ENCODE assay signal across 8 cellular contexts in genomic region chr12:47949441-47950341, GRCh38. TPM values are rescaled to one million over a fixed set of nuclear protein-coding genes. Genes with fewer than 3 reads are reported as not detected.
DNase-seq lines count a peak whose midpoint lies in the region; ATAC-seq and TF ChIP-seq lines count a peak whose summit lies in the region.

No MANE protein-coding gene starts in this region.

- TF ChIP-seq CTCF in endodermal cell (conservative IDR thresholded peaks at IDR 0.05), result peak; percentile 96

- 62 to 74% methylated on average over 25 to 32 of the region's 32 CpGs for WGBS in endodermal cell (ENCODE audit: insufficient coverage in 1 of 2, insufficient read length in 1 of 2), 2 experiments

- DNase-seq in DMS 273 treated with DMSO at 0.1 percent for 48 hours (lab: John Stamatoyannopoulos, UW) (peak; percentile 14), NCI-H526 treated with DMSO at 0.1 percent for 48 hours (lab: John Stamatoyannopoulos, UW) (peak; percentile 48), endodermal cell (peak; percentile 96), medulla oblongata (ENCODE audit: extremely low spot score) (peak; percentile 65)
- DNase-seq in activated CD4-positive, alpha-beta T cell treated with anti-CD3 and anti-CD28 coated beads, Interleukin-2, amount 10 ng/mL, durations not matched to agents 7 days and 5 days, result peak; percentile 54
- peak; percentile 27 to 34 for DNase-seq in stimulated activated naive CD8-positive, alpha-beta T cell treated with anti-CD3 and anti-CD28 coated beads, Interleukin-15, amount 100 ng/mL, for 72 hours

- no peak overlapping the region for H3K4me3 ChIP-seq in endodermal cell (ENCODE audit: low read length)

- no peaks in the 10 kb centered on the region for H3K9me3 Mint-ChIP-seq in activated CD4-positive, alpha-beta T cell treated with anti-CD3 and anti-CD28 coated beads, Interleukin-2, amount 10 ng/mL, durations not matched to agents 7 days and 5 days
- H3K9me3 Mint-ChIP-seq in endodermal cell, result no peaks in the 10 kb centered on the region
- no peaks in the 10 kb centered on the region for H3K9me3 Mint-ChIP-seq in stimulated activated naive CD8-positive, alpha-beta T cell treated with anti-CD3 and anti-CD28 coated beads, Interleukin-15, amount 100 ng/mL, for 72 hours

- H3K4me1 Mint-ChIP-seq in activated CD4-positive, alpha-beta T cell treated with anti-CD3 and anti-CD28 coated beads, Interleukin-2, amount 10 ng/mL, durations not matched to agents 7 days and 5 days, result peaks cover 9% of the 10 kb centered on the region
- no peaks in the 10 kb centered on the region for H3K4me1 Mint-ChIP-seq in endodermal cell
- peaks cover 19% of the 10 kb centered on the region for H3K4me1 Mint-ChIP-seq in stimulated activated naive CD8-positive, alpha-beta T cell treated with anti-CD3 and anti-CD28 coated beads, Interleukin-15, amount 100 ng/mL, for 72 hours

- H3K36me3 ChIP-seq in endodermal cell (ENCODE audit: control insufficient read depth, insufficient read depth, low read length), result no peaks in the 10 kb centered on the region

- H3K9me3 ChIP-seq in endodermal cell (ENCODE audit: control insufficient read depth, low read length), result no peaks in the 10 kb centered on the region

- POLR2A ChIA-PET in activated CD4-positive, alpha-beta T cell treated with anti-CD3 and anti-CD28 coated beads, Interleukin-2, amount 10 ng/mL, durations not matched to agents 7 days and 5 days (lab: Charles Lee), result no interaction called here

- H3K27ac ChIP-seq in endodermal cell (ENCODE audit: low read depth, low read length), result no peak overlapping the region

- H3K36me3 Mint-ChIP-seq in activated CD4-positive, alpha-beta T cell treated with anti-CD3 and anti-CD28 coated beads, Interleukin-2, amount 10 ng/mL, durations not matched to agents 7 days and 5 days (ENCODE audit: low read depth), result no peaks in the 10 kb centered on the region
- no peaks in the 10 kb centered on the region for H3K36me3 Mint-ChIP-seq in endodermal cell (ENCODE audit: low read depth)

- H3K4me1 ChIP-seq in endodermal cell (ENCODE audit: control insufficient read depth, insufficient read depth, low read length), result no peaks in the 10 kb centered on the region

- H3K27me3 ChIP-seq in endodermal cell (ENCODE audit: control insufficient read depth, insufficient read depth, low read length, poor library complexity, severe bottlenecking), result peaks cover 27% of the 10 kb centered on the region

- ATAC-seq in HG02852 (IDR thresholded peaks at IDR 0.05; ENCODE audit: unreplicated experiment) (peak; percentile 55), GM21423 (IDR thresholded peaks at IDR 0.05; ENCODE audit: unreplicated experiment) (no peak)
- peak; percentile 74 for ATAC-seq in stimulated activated naive CD8-positive, alpha-beta T cell treated with anti-CD3 and anti-CD28 coated beads, Interleukin-15, amount 100 ng/mL, for 72 hours

- CTCF ChIA-PET in activated CD4-positive, alpha-beta T cell treated with anti-CD3 and anti-CD28 coated beads, Interleukin-2, amount 10 ng/mL, durations not matched to agents 7 days and 5 days (lab: Charles Lee), result interaction anchor here (0.8 to 2.0 kb wide), 18 partner anchors 9 to 239 kb away, joined by 3 to 10 read pairs (median 3); partner anchors contain the start of genes ENDOU, RAPGEF3, TMEM106C and VDR

- H3K27ac Mint-ChIP-seq in activated CD4-positive, alpha-beta T cell treated with anti-CD3 and anti-CD28 coated beads, Interleukin-2, amount 10 ng/mL, durations not matched to agents 7 days and 5 days, result no peak overlapping the region
- no peak overlapping the region for H3K27ac Mint-ChIP-seq in endodermal cell
- H3K27ac Mint-ChIP-seq in stimulated activated naive CD8-positive, alpha-beta T cell treated with anti-CD3 and anti-CD28 coated beads, Interleukin-15, amount 100 ng/mL, for 72 hours, result peak overlapping the region in 1 of 2 donors; percentile 86

- H3K4me3 Mint-ChIP-seq in activated CD4-positive, alpha-beta T cell treated with anti-CD3 and anti-CD28 coated beads, Interleukin-2, amount 10 ng/mL, durations not matched to agents 7 days and 5 days, result no peak overlapping the region
- H3K4me3 Mint-ChIP-seq in endodermal cell, result no peak overlapping the region
- no peak overlapping the region for H3K4me3 Mint-ChIP-seq in stimulated activated naive CD8-positive, alpha-beta T cell treated with anti-CD3 and anti-CD28 coated beads, Interleukin-15, amount 100 ng/mL, for 72 hours

- H3K27me3 Mint-ChIP-seq in activated CD4-positive, alpha-beta T cell treated with anti-CD3 and anti-CD28 coated beads, Interleukin-2, amount 10 ng/mL, durations not matched to agents 7 days and 5 days, result peaks cover 8% of the 10 kb centered on the region
- peaks cover 49% of the 10 kb centered on the region for H3K27me3 Mint-ChIP-seq in endodermal cell (ENCODE audit: insufficient read depth)
- H3K27me3 Mint-ChIP-seq in stimulated activated naive CD8-positive, alpha-beta T cell treated with anti-CD3 and anti-CD28 coated beads, Interleukin-15, amount 100 ng/mL, for 72 hours, result peaks cover 36% of the 10 kb centered on the region

- no peak overlapping the region for H3K9ac ChIP-seq in endodermal cell (ENCODE audit: extremely low read depth, low read length, poor library complexity, severe bottlenecking)

RNA-seq across cellular contexts. Expression of gene TMEM106C, which starts 13.7 kb away (rescaled TPM):
- 100 to 1,000 TPM; 145 to 181 TPM for total RNA-seq in activated CD4-positive, alpha-beta T cell treated with anti-CD3 and anti-CD28 coated beads, Interleukin-2, amount 10 ng/mL, durations not matched to agents 7 days and 5 days
- total RNA-seq in endodermal cell, result 10 to 100 TPM; 17.3 to 61.6 TPM
- polyA plus RNA-seq in endodermal cell (2013, experiment 1 of 2), result 120 TPM
- polyA plus RNA-seq in endodermal cell (2013, experiment 2 of 2), result 114 TPM

RNA-seq across cellular contexts. Expression of gene VDR, which starts 44.9 kb away (rescaled TPM):
- 10 to 100 TPM; 16.4 to 17.3 TPM for total RNA-seq in activated CD4-positive, alpha-beta T cell treated with anti-CD3 and anti-CD28 coated beads, Interleukin-2, amount 10 ng/mL, durations not matched to agents 7 days and 5 days
- total RNA-seq in endodermal cell, result under 1 TPM in 1 of 2 donors, not detected in 1; 0.04 TPM
- not detected for polyA plus RNA-seq in endodermal cell (2013, experiment 1 of 2)
- not detected for polyA plus RNA-seq in endodermal cell (2013, experiment 2 of 2)

RNA-seq across cellular contexts. Expression of gene COL2A1, which starts 54.6 kb away (rescaled TPM):
- not detected for total RNA-seq in activated CD4-positive, alpha-beta T cell treated with anti-CD3 and anti-CD28 coated beads, Interleukin-2, amount 10 ng/mL, durations not matched to agents 7 days and 5 days
- 10 to 100 TPM; 12.4 to 21.0 TPM for total RNA-seq in endodermal cell
- polyA plus RNA-seq in endodermal cell (2013, experiment 1 of 2), result 365 TPM
- polyA plus RNA-seq in endodermal cell (2013, experiment 2 of 2), result 366 TPM

Comparison
In these comparisons a context has a peak if more than half of its experiments do, and no peak if none do; other contexts are left out.
1. DNase-seq: peak in every context shown above with its lines; median percentile 96 in endodermal cell; 65 in medulla oblongata; 54 in activated CD4-positive, alpha-beta T cell treated with anti-CD3 and anti-CD28 coated beads, Interleukin-2, amount 10 ng/mL, durations not matched to agents 7 days and 5 days; 48 in NCI-H526 treated with DMSO at 0.1 percent for 48 hours; 30 in stimulated activated naive CD8-positive, alpha-beta T cell treated with anti-CD3 and anti-CD28 coated beads, Interleukin-15, amount 100 ng/mL, for 72 hours; 14 in DMS 273 treated with DMSO at 0.1 percent for 48 hours.
2. RNA of gene VDR, which starts 44.9 kb away (total RNA-seq): 16.4 to 17.3 TPM in activated CD4-positive, alpha-beta T cell treated with anti-CD3 and anti-CD28 coated beads, Interleukin-2, amount 10 ng/mL, durations not matched to agents 7 days and 5 days; 0.04 TPM in endodermal cell; every median in the first group is over 10 times any median in the second.
3. RNA of gene COL2A1, which starts 54.6 kb away (total RNA-seq): 12.4 to 21.0 TPM in endodermal cell; not detected in activated CD4-positive, alpha-beta T cell treated with anti-CD3 and anti-CD28 coated beads, Interleukin-2, amount 10 ng/mL, durations not matched to agents 7 days and 5 days; every median in the first group is over 10 times any median in the second.